In genomic region chr4:107444-108429, GRCh38 we compare ENCODE assay signal across 13 cellular contexts. TPM values are rescaled to one million over a fixed set of nuclear protein-coding genes. Genes with fewer than 3 reads are reported as not detected.
DNase-seq lines count a peak whose midpoint lies in the region; ATAC-seq and TF ChIP-seq lines count a peak whose summit lies in the region.
"Had no signal": no experiment of that assay in that cellular context is flagged by ENCODE, and none has a peak within 500 bp of the region (broad histone marks: within the 10 kb centered on the region; RNA-seq: fewer than 3 reads in every experiment).

No MANE protein-coding gene starts in this region.

- DNase-seq in DMS53 (lab: John Stamatoyannopoulos, UW): peak; percentile 68
- no peak for DNase-seq in DMS53 treated with DMSO at 0.1 percent for 48 hours (lab: John Stamatoyannopoulos, UW; ENCODE audit: unreplicated experiment)
- no peak for DNase-seq in lung (ENCODE audit: low spot score)
- DNase-seq in thoracic aorta (ENCODE audit: low spot score): no peak
- no peak for DNase-seq in central memory CD4-positive, alpha-beta T cell
- DNase-seq: Caco-2; effector CD8-positive, alpha-beta T cell; NCI-H1092; NCI-H524 had no signal

- H3K4me3 ChIP-seq in endocrine pancreas (ENCODE audit: control insufficient read depth, insufficient read depth, low read length): no peak overlapping the region
- peak overlapping the region; percentile 7 for H3K4me3 ChIP-seq in lung
- peak overlapping the region; percentile 39 for H3K4me3 ChIP-seq in thoracic aorta

- no peaks in the 10 kb centered on the region for H3K36me3 ChIP-seq in endocrine pancreas (ENCODE audit: control insufficient read depth, insufficient read depth, low read length)
- H3K36me3 ChIP-seq in lung (ENCODE audit: control insufficient read depth in 2 of 2, insufficient read depth in 2 of 2, low read length in 2 of 2): no peaks in the 10 kb centered on the region
- H3K36me3 ChIP-seq in thoracic aorta: no peaks in the 10 kb centered on the region

- TF ChIP-seq CTCF in lung (IDR thresholded peaks at IDR 0.05; ENCODE audit: control extremely low read depth, extremely low read depth) (no peak), thoracic aorta (IDR thresholded peaks at IDR 0.05) (no peak)

- WGBS in lung, 2 donors: 7 to 14% methylated on average over 58 to 91 of the region's 91 CpGs

- H3K9me3 ChIP-seq in endocrine pancreas (ENCODE audit: control insufficient read depth, low read length) (no peaks in the 10 kb centered on the region), lung (ENCODE audit: control insufficient read depth in 2 of 2, insufficient read depth in 1 of 2, low read length in 1 of 2) (peaks cover 0 to 65% of the 10 kb centered on the region in 2 donors), thoracic aorta (peaks cover 9% of the 10 kb centered on the region)
- H3K9me3 ChIP-seq: Caco-2 had no signal

- H3K27ac ChIP-seq in lung (ENCODE audit: low read depth in 1 of 2, low read length in 1 of 2) (no peak overlapping the region), thoracic aorta (no peak overlapping the region)
- H3K27ac ChIP-seq: 22Rv1 had no signal

- H3K27me3 ChIP-seq in endocrine pancreas (ENCODE audit: control insufficient read depth, insufficient read depth, low read length) (no peaks in the 10 kb centered on the region), lung (ENCODE audit: control insufficient read depth, insufficient read depth) (peaks cover 16% of the 10 kb centered on the region), thoracic aorta (replicated peaks; ENCODE audit: insufficient read depth) (no peaks in the 10 kb centered on the region)

- H3K4me1 ChIP-seq in endocrine pancreas (ENCODE audit: control insufficient read depth, insufficient read depth, low read length) (no peaks in the 10 kb centered on the region), lung (ENCODE audit: control insufficient read depth in 2 of 2, insufficient read depth in 2 of 2, low read length in 2 of 2) (peaks cover 0 to 8% of the 10 kb centered on the region in 2 donors), thoracic aorta (ENCODE audit: control insufficient read depth in 1 of 2, low read depth in 2 of 2) (no peaks in the 10 kb centered on the region)
- H3K4me1 ChIP-seq: Caco-2 had no signal

- peak overlapping the region; percentile 31 for H3K9ac ChIP-seq in endocrine pancreas (ENCODE audit: control insufficient read depth, insufficient read depth, low read length)

- ATAC-seq in lung (ENCODE audit: insufficient read depth, low FRiP score) (no peak), thoracic aorta (ENCODE audit: insufficient number of reproducible peaks, low FRiP score, low read depth) (no peak), GM18868 (IDR thresholded peaks at IDR 0.05; ENCODE audit: unreplicated experiment) (no peak), GM19452 (IDR thresholded peaks at IDR 0.05; ENCODE audit: unreplicated experiment) (no peak)

RNA-seq across cellular contexts. Expression of gene ZNF718, which starts 16.6 kb away (rescaled TPM):
- 10 to 100 TPM in 1 of 2 donors, 1 to 10 TPM in 1; 7.2 to 27.7 TPM for total RNA-seq in lung
- 1 to 10 TPM; 1.4 to 1.5 TPM for polyA plus RNA-seq in lung
- 10 to 100 TPM; 10.4 to 11.5 TPM for total RNA-seq in thoracic aorta

RNA-seq across cellular contexts. Expression of gene ZNF595, which starts 54.6 kb away (rescaled TPM):
- total RNA-seq in lung (10 to 100 TPM; 14.4 to 46.1 TPM), thoracic aorta (10 to 100 TPM in 1 of 2 donors, 1 to 10 TPM in 1; 8.9 to 67.9 TPM)
- polyA plus RNA-seq in lung: 1 to 10 TPM; 2.7 to 6.8 TPM
